ENCODE assay signal across 21 cellular contexts in genomic region chr14:36241183-36241582, GRCh38.
DNase-seq lines count a peak whose midpoint lies in the region; ATAC-seq, FAIRE-seq and TF ChIP-seq lines count a peak whose summit lies in the region.
"Had no signal": no experiment of that assay in that cellular context is flagged by ENCODE, and none has a peak within 500 bp of the region (broad histone marks: within the 10 kb centered on the region; RNA-seq: fewer than 3 reads in every experiment).

No MANE protein-coding gene starts in this region.

- H3K27ac Mint-ChIP-seq in H9 = no peak overlapping the region
- no peak overlapping the region for H3K27ac Mint-ChIP-seq in activated CD4-positive, alpha-beta memory T cell treated with anti-CD3 and anti-CD28 coated beads for 36 hours
- H3K27ac Mint-ChIP-seq: activated naive CD8-positive, alpha-beta T cell treated with anti-CD3 and anti-CD28 coated beads, Interleukin-2, amount 50 U/mL, for 24 hours; effector memory CD8-positive, alpha-beta T cell; T-helper 1 cell treated with Interleukin-12 subunit alpha and Interleukin-12 subunit beta and Interleukin-4 antibody, amounts not matched to agents 30 μg/mL and 1 μg/mL, for 36 hours; WTC11 had no signal

- H2BK12ac ChIP-seq in H9 (ENCODE audit: insufficient read length, low read depth, low read length) = no peak overlapping the region
- no peak overlapping the region for H2BK12ac ChIP-seq in mesenchymal stem cell (ENCODE audit: low read length in 2 of 2)

- intact Hi-C loops in activated CD4-positive, alpha-beta memory T cell treated with anti-CD3 and anti-CD28 coated beads for 36 hours (cut with micrococcal nuclease) = loop anchor here (1.0 kb wide), 1 partner anchor 133 kb away; no protein-coding TSS in a partner anchor

- TF ChIP-seq EP300 in A549 (IDR thresholded peaks at IDR 0.05) = no peak

- H2BK5ac ChIP-seq in H9 (ENCODE audit: insufficient read length, low read length) (no peak overlapping the region), mesenchymal stem cell (ENCODE audit: low read depth, low read length, poor library complexity, severe bottlenecking) (no peak overlapping the region)

- H3K79me1 ChIP-seq in H9 (ENCODE audit: insufficient read depth, low read depth, low read length, poor library complexity, severe bottlenecking) = no peaks in the 10 kb centered on the region
- no peaks in the 10 kb centered on the region for H3K79me1 ChIP-seq in mesenchymal stem cell (replicated peaks; ENCODE audit: low read length, poor library complexity, severe bottlenecking)

- H3K9ac ChIP-seq in H9 (ENCODE audit: extremely low read depth, insufficient read length, low read length) (no peak overlapping the region), OCI-LY1 (ENCODE audit: low read length) (no peak overlapping the region), mesenchymal stem cell (ENCODE audit: low read length) (no peak overlapping the region)

- H3K4ac ChIP-seq in H9 (ENCODE audit: low read depth, low read length) (no peak overlapping the region), mesenchymal stem cell (ENCODE audit: low read depth in 1 of 2, low read length in 2 of 2) (no peak overlapping the region)

- POLR2A ChIA-PET in A549 (lab: Yijun Ruan, JAX) = interaction anchor here (0.6 kb wide), 1 partner anchor 66 kb away, joined by 3 read pairs; no protein-coding TSS in a partner anchor
- POLR2A ChIA-PET in activated CD4-positive, alpha-beta memory T cell treated with anti-CD3 and anti-CD28 coated beads for 36 hours (lab: Charles Lee) = no interaction called here

- no peaks in the 10 kb centered on the region for H3K27me3 Mint-ChIP-seq in H9 (ENCODE audit: low read depth)
- H3K27me3 Mint-ChIP-seq in activated CD4-positive, alpha-beta memory T cell treated with anti-CD3 and anti-CD28 coated beads for 36 hours = peaks cover 12% of the 10 kb centered on the region

- H3K4me1 ChIP-seq in A549 (no peaks in the 10 kb centered on the region), H9 (ENCODE audit: insufficient read depth, low read length) (no peaks in the 10 kb centered on the region; the same call in 1 of the 2 replicates), OCI-LY1 (ENCODE audit: insufficient read depth, low read length, severe bottlenecking) (no peaks in the 10 kb centered on the region), mesenchymal stem cell (ENCODE audit: control insufficient read depth, insufficient read depth, low read depth, low read length) (no peaks in the 10 kb centered on the region)

- peak; percentile 56 for FAIRE-seq in A549 (lab: Jason Lieb, UNC)
- FAIRE-seq: GM18507 had no signal

- H3T11ph ChIP-seq in H9 (ENCODE audit: low read length) = no peak overlapping the region

- no peak for DNase-seq in A549 (ENCODE audit: low read depth in 1 of 2, low spot score in 1 of 2)
- no peak for DNase-seq in H9
- DNase-seq in dermis blood vessel endothelial cell = peak; percentile 10
- DNase-seq in OCI-M2 (lab: John Stamatoyannopoulos, UW; ENCODE audit: unreplicated experiment) = no peak
- no peak for DNase-seq in activated CD4-positive, alpha-beta memory T cell treated with anti-CD3 and anti-CD28 coated beads for 36 hours
- DNase-seq in mesenchymal stem cell = no peak
- no peak for DNase-seq in iPS-NIHi11 (ENCODE audit: low spot score)
- DNase-seq: activated naive CD8-positive, alpha-beta T cell treated with anti-CD3 and anti-CD28 coated beads, Interleukin-2, amount 50 U/mL, for 24 hours; central memory CD4-positive, alpha-beta T cell; DMS 273 treated with DMSO at 0.1 percent for 48 hours; effector memory CD8-positive, alpha-beta T cell; left colon; NCI-H1436; NCI-H446 treated with DMSO at 0.1 percent for 48 hours; occipital lobe; stimulated activated CD4-positive, alpha-beta T cell treated with anti-CD3 and anti-CD28 coated beads, Interleukin-1b, Interleukin-23, amount 100 ng/mL, for 48 hours had no signal

- TF ChIP-seq CTCF in A549 (IDR thresholded peaks at IDR 0.05) (no peak), H9 (conservative IDR thresholded peaks at IDR 0.05) (peak; percentile 24; the same call in 1 of the 3 replicates), OCI-LY1 (IDR thresholded peaks at IDR 0.05; ENCODE audit: low read length) (peak; percentile 38; the same call in 1 of the 2 replicates)

- TF ChIP-seq RAD21 in A549 (conservative IDR thresholded peaks at IDR 0.05 in 1 of 2, IDR thresholded peaks at IDR 0.05 in 1 of 2) = 0 out of 5 replicates have a peak, but pooled peaks of 1 of the 2 experiments have one; percentile 6

- H3K36me3 ChIP-seq in OCI-LY1 (ENCODE audit: insufficient read depth, low read length) (no peaks in the 10 kb centered on the region), mesenchymal stem cell (ENCODE audit: control insufficient read depth in 1 of 2, insufficient read depth in 2 of 2, low read depth in 1 of 2, low read length in 2 of 2) (no peaks in the 10 kb centered on the region)

- no peak overlapping the region for H2BK120ac ChIP-seq in H9 (ENCODE audit: low read depth, low read length, poor library complexity, severe bottlenecking)
- H2BK120ac ChIP-seq in mesenchymal stem cell (ENCODE audit: low read depth, low read length) = no peak overlapping the region

- H3K4me2 ChIP-seq in A549 (no peak overlapping the region), H9 (ENCODE audit: insufficient read depth, insufficient read length, low read length) (no peak overlapping the region), OCI-LY1 (ENCODE audit: low read length) (no peak overlapping the region), mesenchymal stem cell (ENCODE audit: low read length, poor library complexity, severe bottlenecking) (no peak overlapping the region)

- H3K23ac ChIP-seq in H9 (ENCODE audit: insufficient read length, low read depth, low read length) (no peak overlapping the region), mesenchymal stem cell (ENCODE audit: low read length in 2 of 2) (no peak overlapping the region)

- H4K20me1 ChIP-seq in H9 (ENCODE audit: control insufficient read depth, insufficient read depth, insufficient read length) (no peaks in the 10 kb centered on the region), OCI-LY1 (ENCODE audit: insufficient read depth, low read length) (no peaks in the 10 kb centered on the region)

- no peak overlapping the region for H4K5ac ChIP-seq in H9 (ENCODE audit: insufficient read length, low read depth, low read length)

- no peaks in the 10 kb centered on the region for H3K23me2 ChIP-seq in H9 (ENCODE audit: insufficient read length, low read depth, low read length, poor library complexity, severe bottlenecking)

- H2AK5ac ChIP-seq in H9 (ENCODE audit: insufficient read length, low read length) (no peak overlapping the region), mesenchymal stem cell (ENCODE audit: low read length, severe bottlenecking) (no peak overlapping the region)

- no peak for ATAC-seq in A549
- ATAC-seq: activated naive CD8-positive, alpha-beta T cell treated with anti-CD3 and anti-CD28 coated beads, Interleukin-2, amount 50 U/mL, for 24 hours; effector memory CD8-positive, alpha-beta T cell; left colon; right cardiac atrium; WTC11 had no signal

- no peak overlapping the region for H3K4me3 Mint-ChIP-seq in H9
- H3K4me3 Mint-ChIP-seq in activated CD4-positive, alpha-beta memory T cell treated with anti-CD3 and anti-CD28 coated beads for 36 hours = no peak overlapping the region
- H3K4me3 Mint-ChIP-seq: activated naive CD8-positive, alpha-beta T cell treated with anti-CD3 and anti-CD28 coated beads, Interleukin-2, amount 50 U/mL, for 24 hours; effector memory CD8-positive, alpha-beta T cell; T-helper 1 cell treated with Interleukin-12 subunit alpha and Interleukin-12 subunit beta and Interleukin-4 antibody, amounts not matched to agents 30 μg/mL and 1 μg/mL, for 36 hours; WTC11 had no signal

- H3K18ac ChIP-seq in H9 (ENCODE audit: insufficient read length, low read depth, low read length) (no peak overlapping the region), mesenchymal stem cell (ENCODE audit: low read depth in 1 of 2, low read length in 2 of 2) (no peak overlapping the region)

- H2BK15ac ChIP-seq in H9 (ENCODE audit: low read depth, low read length) (no peak overlapping the region), mesenchymal stem cell (ENCODE audit: low read depth, poor library complexity, severe bottlenecking) (no peak overlapping the region)

- TF ChIP-seq POLR2A in A549 (IDR thresholded peaks at IDR 0.05; ENCODE audit: low read length) = no peak

- H3K36me3 Mint-ChIP-seq in H9 (ENCODE audit: insufficient read depth in 1 of 3, low read depth in 3 of 3) = no peaks in the 10 kb centered on the region; a peak in 1 of 7 replicates
- no peaks in the 10 kb centered on the region for H3K36me3 Mint-ChIP-seq in activated CD4-positive, alpha-beta memory T cell treated with anti-CD3 and anti-CD28 coated beads for 36 hours
- H3K36me3 Mint-ChIP-seq: WTC11 had no signal

- no peaks in the 10 kb centered on the region for H3K9me2 ChIP-seq in OCI-LY1 (ENCODE audit: low read depth, low read length)

- no peaks in the 10 kb centered on the region for H3F3A ChIP-seq in OCI-LY1 (ENCODE audit: insufficient read depth, low read length)

- H3K9me3 ChIP-seq in A549 (no peaks in the 10 kb centered on the region), H9 (ENCODE audit: control insufficient read depth, low read depth, low read length) (no peaks in the 10 kb centered on the region), OCI-LY1 (ENCODE audit: low read length) (no peaks in the 10 kb centered on the region), mesenchymal stem cell (ENCODE audit: control insufficient read depth, low read length) (no peaks in the 10 kb centered on the region)

- H3K4me3 ChIP-seq in A549 (no peak overlapping the region), OCI-LY1 (ENCODE audit: low read depth, low read length, poor library complexity, severe bottlenecking) (no peak overlapping the region), mesenchymal stem cell (ENCODE audit: insufficient read depth in 1 of 2, low read depth in 1 of 2, low read length in 2 of 2) (no peak overlapping the region)

- H3K56ac ChIP-seq in H9 (ENCODE audit: insufficient read length, low read depth, low read length) = no peak overlapping the region

- no peak overlapping the region for H2BK20ac ChIP-seq in H9 (ENCODE audit: low read depth, low read length, poor library complexity, severe bottlenecking)

- H3K27me3 ChIP-seq in H9 (ENCODE audit: insufficient read depth, low read length) (no peaks in the 10 kb centered on the region), OCI-LY1 (ENCODE audit: insufficient read depth, low read length) (no peaks in the 10 kb centered on the region), mesenchymal stem cell (ENCODE audit: control insufficient read depth in 1 of 2, insufficient read depth in 1 of 2, low read length in 2 of 2) (no peaks in the 10 kb centered on the region)

- peaks cover 38 to 42% of the 10 kb centered on the region in 2 experiments for H3K4me1 Mint-ChIP-seq in H9
- peaks cover 5% of the 10 kb centered on the region for H3K4me1 Mint-ChIP-seq in activated CD4-positive, alpha-beta memory T cell treated with anti-CD3 and anti-CD28 coated beads for 36 hours (ENCODE audit: low read depth)

- CTCF ChIA-PET in A549 (lab: Yijun Ruan, JAX) = no interaction called here
- CTCF ChIA-PET in activated CD4-positive, alpha-beta memory T cell treated with anti-CD3 and anti-CD28 coated beads for 36 hours (lab: Charles Lee) = interaction anchor here (2.7 kb wide), 1 partner anchor 133 kb away, joined by 13 read pairs; no protein-coding TSS in a partner anchor

- H4K8ac ChIP-seq in H9 (replicated peaks; ENCODE audit: insufficient read length, low read depth, low read length) (no peak overlapping the region), mesenchymal stem cell (ENCODE audit: low read length) (no peak overlapping the region)

- H3K79me2 ChIP-seq in H9 (ENCODE audit: insufficient read depth, low read length) (no peaks in the 10 kb centered on the region; the same call in 1 of the 2 replicates), OCI-LY1 (ENCODE audit: insufficient read depth, low read length) (no peaks in the 10 kb centered on the region)

- H3K27ac ChIP-seq in A549 (no peak overlapping the region), H9 (ENCODE audit: insufficient read length, low read depth, low read length) (no peak overlapping the region), OCI-LY1 (ENCODE audit: low read depth, low read length, poor library complexity, severe bottlenecking) (no peak overlapping the region), mesenchymal stem cell (ENCODE audit: low read length, poor library complexity, severe bottlenecking) (no peak overlapping the region)

- H2AFZ ChIP-seq in H9 (ENCODE audit: low read length) = no peak overlapping the region
- no peak overlapping the region for H2AFZ ChIP-seq in OCI-LY1 (ENCODE audit: low read length)
- no peak overlapping the region for H2AFZ ChIP-seq in mesenchymal stem cell (ENCODE audit: low read depth, low read length)

- H4K91ac ChIP-seq in H9 (ENCODE audit: insufficient read length, low read depth, low read length) = no peak overlapping the region
- H4K91ac ChIP-seq in mesenchymal stem cell (ENCODE audit: low read length) = no peak overlapping the region

- H3K9me3 Mint-ChIP-seq in H9 = no peaks in the 10 kb centered on the region
- H3K9me3 Mint-ChIP-seq in activated CD4-positive, alpha-beta memory T cell treated with anti-CD3 and anti-CD28 coated beads for 36 hours = no peaks in the 10 kb centered on the region
- H3K9me3 Mint-ChIP-seq: activated naive CD8-positive, alpha-beta T cell treated with anti-CD3 and anti-CD28 coated beads, Interleukin-2, amount 50 U/mL, for 24 hours; effector memory CD8-positive, alpha-beta T cell; T-helper 1 cell treated with Interleukin-12 subunit alpha and Interleukin-12 subunit beta and Interleukin-4 antibody, amounts not matched to agents 30 μg/mL and 1 μg/mL, for 36 hours; WTC11 had no signal

- no peak overlapping the region for H3K14ac ChIP-seq in H9 (ENCODE audit: insufficient read depth, low read length)
- H3K14ac ChIP-seq in mesenchymal stem cell (ENCODE audit: low read length in 2 of 2) = no peak overlapping the region

- WGBS in A549 (ENCODE audit: missing lambda C conversion rate) = 94% methylated on average over 3 of the region's 3 CpGs
- WGBS in H9 (ENCODE audit: extremely low coverage, insufficient read length, low lambda C conversion rate) = no CpG with 5 or more reads among the region's 3 CpGs
- WGBS in mesenchymal stem cell = 92% methylated on average over 3 of the region's 3 CpGs
